1 cellular context compared by ENCODE assay signal in genomic region chr17:78421534-78422266, GRCh38.
TF ChIP-seq lines count a peak whose summit lies in the region.

No MANE protein-coding gene starts in this region.

TF ChIP-seq in HepG2, 621 proteins besides CTCF, POLR2A, EP300 and RAD21 (continued from another document and continues in another):
- TF ChIP-seq ZNF761 (CRISPR knock-in tag; conservative IDR thresholded peaks at IDR 0.05) (peak; percentile 87; the same call in 1 of the 2 replicates), MAF1 (CRISPR knock-in tag; IDR thresholded peaks at IDR 0.05; ENCODE audit: borderline replicate concordance) (no peak), ZNF138 (CRISPR knock-in tag; IDR thresholded peaks at IDR 0.05; ENCODE audit: low read depth) (peak; percentile 63; the same call in 1 of the 2 replicates), HHEX (CRISPR knock-in tag; IDR thresholded peaks at IDR 0.05) (peak; percentile 99), AHDC1 (CRISPR knock-in tag; IDR thresholded peaks at IDR 0.05; ENCODE audit: borderline replicate concordance) (peak; percentile 81), ZNF124 (CRISPR knock-in tag; IDR thresholded peaks at IDR 0.05) (peak; percentile 94), CREM (IDR thresholded peaks at IDR 0.05) (peak; percentile 87), CREM (CRISPR knock-in tag; IDR thresholded peaks at IDR 0.05) (no peak), ELF3 (CRISPR knock-in tag; IDR thresholded peaks at IDR 0.05) (peak; percentile 77), MED8 (CRISPR knock-in tag; IDR thresholded peaks at IDR 0.05; ENCODE audit: insufficient replicate concordance) (no peak), ZNF644 (CRISPR knock-in tag; IDR thresholded peaks at IDR 0.05; ENCODE audit: low read depth) (peak; percentile 23; the same call in 1 of the 2 replicates), ATRX (CRISPR knock-in tag; IDR thresholded peaks at IDR 0.05; ENCODE audit: borderline replicate concordance) (no peak; the same call in 1 of the 2 replicates), SCMH1 (CRISPR knock-in tag; IDR thresholded peaks at IDR 0.05; ENCODE audit: borderline replicate concordance) (no peak), ISL2 (CRISPR knock-in tag; IDR thresholded peaks at IDR 0.05) (peak; percentile 99), FOSL2 (CRISPR knock-in tag; IDR thresholded peaks at IDR 0.05) (peak; percentile 92), ZFP90 (CRISPR knock-in tag; IDR thresholded peaks at IDR 0.05; ENCODE audit: borderline replicate concordance) (no peak; the same call in 1 of the 2 replicates), ZNF10 (CRISPR knock-in tag; IDR thresholded peaks at IDR 0.05; ENCODE audit: borderline replicate concordance, low read depth) (no peak), ZBTB38 (CRISPR knock-in tag; IDR thresholded peaks at IDR 0.05) (peak; percentile 84), NKX3-1 (CRISPR knock-in tag; IDR thresholded peaks at IDR 0.05) (peak; percentile 91), MEIS2 (CRISPR knock-in tag; IDR thresholded peaks at IDR 0.05) (peak; percentile 89; the same call in 1 of the 2 replicates), ZNF619 (CRISPR knock-in tag; IDR thresholded peaks at IDR 0.05) (peak; percentile 70; the same call in 1 of the 2 replicates), ZNF275 (CRISPR knock-in tag; IDR thresholded peaks at IDR 0.05; ENCODE audit: borderline replicate concordance) (peak; percentile 89; the same call in 1 of the 2 replicates), GPN1 (CRISPR knock-in tag; IDR thresholded peaks at IDR 0.05; ENCODE audit: borderline replicate concordance) (no peak), DR1 (CRISPR knock-in tag; IDR thresholded peaks at IDR 0.05) (no peak), ZNF143 (CRISPR knock-in tag; IDR thresholded peaks at IDR 0.05) (0 out of 2 replicates have a peak, but pooled peaks have one; percentile 35), ZNF329 (CRISPR knock-in tag; IDR thresholded peaks at IDR 0.05; ENCODE audit: low read depth) (no peak), TBL1XR1 (IDR thresholded peaks at IDR 0.05; ENCODE audit: borderline replicate concordance, low read length, partially characterized antibody) (peak; percentile 89), THAP7 (CRISPR knock-in tag; IDR thresholded peaks at IDR 0.05) (0 out of 2 replicates have a peak, but pooled peaks have one; percentile 53), FLYWCH1 (CRISPR knock-in tag; IDR thresholded peaks at IDR 0.05) (no peak), CHD4 (IDR thresholded peaks at IDR 0.05; ENCODE audit: borderline replicate concordance, low read length) (peak; percentile 98; the same call in 1 of the 2 replicates), ZNF280B (CRISPR knock-in tag; IDR thresholded peaks at IDR 0.05; ENCODE audit: borderline replicate concordance) (peak; percentile 38; the same call in 1 of the 2 replicates), BORCS8-MEF2B (CRISPR knock-in tag; IDR thresholded peaks at IDR 0.05) (peak; percentile 43; the same call in 1 of the 2 replicates), TOPORS (CRISPR knock-in tag; IDR thresholded peaks at IDR 0.05) (0 out of 2 replicates have a peak, but pooled peaks have one; percentile 40), PHF21A (CRISPR knock-in tag; IDR thresholded peaks at IDR 0.05) (peak; percentile 100), ATF5 (CRISPR knock-in tag; IDR thresholded peaks at IDR 0.05; ENCODE audit: low read depth) (peak; percentile 91; the same call in 1 of the 2 replicates), ZMAT3 (CRISPR knock-in tag; conservative IDR thresholded peaks at IDR 0.05) (no peak), NCOR1 (IDR thresholded peaks at IDR 0.05; ENCODE audit: borderline replicate concordance, low read length) (peak; percentile 61; the same call in 1 of the 2 replicates), PRMT3 (CRISPR knock-in tag; IDR thresholded peaks at IDR 0.05; ENCODE audit: borderline replicate concordance, low read depth) (0 out of 2 replicates have a peak, but pooled peaks have one; percentile 71), PTBP1 (IDR thresholded peaks at IDR 0.05; ENCODE audit: low read depth, low read length, poor library complexity, severe bottlenecking) (no peak), ZNF691 (CRISPR knock-in tag; IDR thresholded peaks at IDR 0.05; ENCODE audit: borderline replicate concordance, low read depth) (peak; percentile 98), ZNF331 (CRISPR knock-in tag; IDR thresholded peaks at IDR 0.05) (peak; percentile 95), HDAC1 (CRISPR knock-in tag; IDR thresholded peaks at IDR 0.05) (peak; percentile 98), ZFX (CRISPR knock-in tag; IDR thresholded peaks at IDR 0.05; ENCODE audit: low read depth) (peak; percentile 65), MAFG (CRISPR knock-in tag; IDR thresholded peaks at IDR 0.05) (no peak), REL (CRISPR knock-in tag; conservative IDR thresholded peaks at IDR 0.05) (no peak), ELF1 (CRISPR knock-in tag; IDR thresholded peaks at IDR 0.05) (peak; percentile 23; the same call in 1 of the 2 replicates), RAD51 (IDR thresholded peaks at IDR 0.05; ENCODE audit: borderline replicate concordance) (no peak), RFXANK (CRISPR knock-in tag; IDR thresholded peaks at IDR 0.05) (peak; percentile 86), YEATS4 (CRISPR knock-in tag; IDR thresholded peaks at IDR 0.05; ENCODE audit: borderline replicate concordance) (no peak), SOX5 (CRISPR knock-in tag; IDR thresholded peaks at IDR 0.05; ENCODE audit: borderline replicate concordance) (peak; percentile 98), ZNF740 (CRISPR knock-in tag; IDR thresholded peaks at IDR 0.05) (peak; percentile 68; the same call in 1 of the 2 replicates)
- TF ChIP-seq, protein P1, sequence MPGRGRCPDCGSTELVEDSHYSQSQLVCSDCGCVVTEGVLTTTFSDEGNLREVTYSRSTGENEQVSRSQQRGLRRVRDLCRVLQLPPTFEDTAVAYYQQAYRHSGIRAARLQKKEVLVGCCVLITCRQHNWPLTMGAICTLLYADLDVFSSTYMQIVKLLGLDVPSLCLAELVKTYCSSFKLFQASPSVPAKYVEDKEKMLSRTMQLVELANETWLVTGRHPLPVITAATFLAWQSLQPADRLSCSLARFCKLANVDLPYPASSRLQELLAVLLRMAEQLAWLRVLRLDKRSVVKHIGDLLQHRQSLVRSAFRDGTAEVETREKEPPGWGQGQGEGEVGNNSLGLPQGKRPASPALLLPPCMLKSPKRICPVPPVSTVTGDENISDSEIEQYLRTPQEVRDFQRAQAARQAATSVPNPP (CRISPR knock-in tag; IDR thresholded peaks at IDR 0.05) = peak; percentile 96
- TF ChIP-seq, protein P2, sequence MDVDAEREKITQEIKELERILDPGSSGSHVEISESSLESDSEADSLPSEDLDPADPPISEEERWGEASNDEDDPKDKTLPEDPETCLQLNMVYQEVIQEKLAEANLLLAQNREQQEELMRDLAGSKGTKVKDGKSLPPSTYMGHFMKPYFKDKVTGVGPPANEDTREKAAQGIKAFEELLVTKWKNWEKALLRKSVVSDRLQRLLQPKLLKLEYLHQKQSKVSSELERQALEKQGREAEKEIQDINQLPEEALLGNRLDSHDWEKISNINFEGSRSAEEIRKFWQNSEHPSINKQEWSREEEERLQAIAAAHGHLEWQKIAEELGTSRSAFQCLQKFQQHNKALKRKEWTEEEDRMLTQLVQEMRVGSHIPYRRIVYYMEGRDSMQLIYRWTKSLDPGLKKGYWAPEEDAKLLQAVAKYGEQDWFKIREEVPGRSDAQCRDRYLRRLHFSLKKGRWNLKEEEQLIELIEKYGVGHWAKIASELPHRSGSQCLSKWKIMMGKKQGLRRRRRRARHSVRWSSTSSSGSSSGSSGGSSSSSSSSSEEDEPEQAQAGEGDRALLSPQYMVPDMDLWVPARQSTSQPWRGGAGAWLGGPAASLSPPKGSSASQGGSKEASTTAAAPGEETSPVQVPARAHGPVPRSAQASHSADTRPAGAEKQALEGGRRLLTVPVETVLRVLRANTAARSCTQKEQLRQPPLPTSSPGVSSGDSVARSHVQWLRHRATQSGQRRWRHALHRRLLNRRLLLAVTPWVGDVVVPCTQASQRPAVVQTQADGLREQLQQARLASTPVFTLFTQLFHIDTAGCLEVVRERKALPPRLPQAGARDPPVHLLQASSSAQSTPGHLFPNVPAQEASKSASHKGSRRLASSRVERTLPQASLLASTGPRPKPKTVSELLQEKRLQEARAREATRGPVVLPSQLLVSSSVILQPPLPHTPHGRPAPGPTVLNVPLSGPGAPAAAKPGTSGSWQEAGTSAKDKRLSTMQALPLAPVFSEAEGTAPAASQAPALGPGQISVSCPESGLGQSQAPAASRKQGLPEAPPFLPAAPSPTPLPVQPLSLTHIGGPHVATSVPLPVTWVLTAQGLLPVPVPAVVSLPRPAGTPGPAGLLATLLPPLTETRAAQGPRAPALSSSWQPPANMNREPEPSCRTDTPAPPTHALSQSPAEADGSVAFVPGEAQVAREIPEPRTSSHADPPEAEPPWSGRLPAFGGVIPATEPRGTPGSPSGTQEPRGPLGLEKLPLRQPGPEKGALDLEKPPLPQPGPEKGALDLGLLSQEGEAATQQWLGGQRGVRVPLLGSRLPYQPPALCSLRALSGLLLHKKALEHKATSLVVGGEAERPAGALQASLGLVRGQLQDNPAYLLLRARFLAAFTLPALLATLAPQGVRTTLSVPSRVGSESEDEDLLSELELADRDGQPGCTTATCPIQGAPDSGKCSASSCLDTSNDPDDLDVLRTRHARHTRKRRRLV (CRISPR knock-in tag; IDR thresholded peaks at IDR 0.05) = peak; percentile 87
